Comparison of ENCODE assay signal across 8 cellular contexts in genomic region chr17:28897769-28898259, GRCh38. TPM values are rescaled to one million over a fixed set of nuclear protein-coding genes. Genes with fewer than 3 reads are reported as not detected.
DNase-seq lines count a peak whose midpoint lies in the region; ATAC-seq and TF ChIP-seq lines count a peak whose summit lies in the region.

No MANE protein-coding gene starts in this region.

- peak overlapping the region; percentile 60 to 97 (median 86) for H3K27ac ChIP-seq in heart left ventricle

- CTCF ChIA-PET in activated B cell treated with CpG ODN at 0.5 μM for 24 hours (lab: Charles Lee) = interaction anchor here (0.6 to 10.4 kb wide), 8 partner anchors 9 to 171 kb away, joined by 3 to 90 read pairs (median 6); partner anchors contain the start of genes FAM222B and TLCD1

- TF ChIP-seq CTCF in activated B cell treated with CpG ODN at 0.5 μM for 24 hours (IDR thresholded peaks at IDR 0.05) = no peak
- TF ChIP-seq CTCF in heart left ventricle (IDR thresholded peaks at IDR 0.05) = peak in 1 of 12 donors; percentile 2

- H3K4me1 ChIP-seq in heart left ventricle (peaks cover 0 to 66% (median 30%) of the 10 kb centered on the region in 12 donors), skeletal muscle satellite cell (ENCODE audit: control insufficient read depth, insufficient read depth, low read length) (peaks cover 22% of the 10 kb centered on the region)

- peak overlapping the region; percentile 96 for H3K4me3 Mint-ChIP-seq in activated B cell treated with CpG ODN at 0.5 μM for 24 hours

- no peaks in the 10 kb centered on the region for H3K9me3 Mint-ChIP-seq in activated B cell treated with CpG ODN at 0.5 μM for 24 hours

- no peak for ATAC-seq in activated B cell treated with CpG ODN at 0.5 μM for 24 hours (ENCODE audit: low read depth)
- ATAC-seq in heart left ventricle = peak in 1 of 4 donors; percentile 10
- ATAC-seq in activated CD4-positive, CD25-positive, alpha-beta regulatory T cell treated with anti-CD3 and anti-CD28 coated beads, Interleukin-2, amount 50 U/mL, for 24 hours = no peak

- TF ChIP-seq POLR2A in heart left ventricle (IDR thresholded peaks at IDR 0.05) = peak in 1 of 2 donors; percentile 1

- H3K4me1 Mint-ChIP-seq in activated B cell treated with CpG ODN at 0.5 μM for 24 hours = peaks cover 77% of the 10 kb centered on the region

- H3K27me3 Mint-ChIP-seq in activated B cell treated with CpG ODN at 0.5 μM for 24 hours = no peaks in the 10 kb centered on the region

- peak overlapping the region; percentile 72 to 98 (median 92) for H3K4me3 ChIP-seq in heart left ventricle
- H3K4me3 ChIP-seq in skeletal muscle satellite cell (ENCODE audit: low read length) = peak overlapping the region; percentile 79

- peak overlapping the region; percentile 91 for H3K4me2 ChIP-seq in skeletal muscle satellite cell (ENCODE audit: low read length)

- intact Hi-C loops in activated B cell treated with CpG ODN at 0.5 μM for 24 hours (cut with micrococcal nuclease) (loop anchor here (1.0 kb wide), 3 partner anchors 10 to 170 kb away; partner anchors contain the start of gene NEK8), heart left ventricle (cut with DNase I) (loop anchor here in 8 of 10 donors (5.0 to 10.0 kb wide), 7 partner anchors 41 to 136 kb away; partner anchors contain the start of genes FAM222B (in 2 of the 8), ERAL1 (in 1 of the 8) and PHF12 (in 1 of the 8))

- H3K9ac ChIP-seq in skeletal muscle satellite cell (ENCODE audit: low read depth, low read length) = peak overlapping the region; percentile 75

- H3K36me3 Mint-ChIP-seq in activated B cell treated with CpG ODN at 0.5 μM for 24 hours (ENCODE audit: low read depth) = peaks cover 46% of the 10 kb centered on the region

- H3K9me3 ChIP-seq in heart left ventricle (no peaks in the 10 kb centered on the region), skeletal muscle satellite cell (replicated peaks; ENCODE audit: low read length) (no peaks in the 10 kb centered on the region)

- peak overlapping the region; percentile 86 for H3K27ac Mint-ChIP-seq in activated B cell treated with CpG ODN at 0.5 μM for 24 hours

- 8 to 40% (median 11%) methylated on average over 2 to 17 of the region's 17 CpGs for WGBS in heart left ventricle, 4 donors

- no peaks in the 10 kb centered on the region for H3K36me3 ChIP-seq in heart left ventricle
- H3K36me3 ChIP-seq in skeletal muscle satellite cell (ENCODE audit: insufficient read depth, low read length) = no peaks in the 10 kb centered on the region

- DNase-seq in NCI-H2171 treated with DMSO at 0.1 percent for 48 hours (lab: John Stamatoyannopoulos, UW) (peak; percentile 53), NCI-H2171 (lab: John Stamatoyannopoulos, UW) (no peak), activated B cell treated with CpG ODN at 0.5 μM for 24 hours (no peak), heart left ventricle (no peak), NCI-H1436 treated with DMSO at 0.1 percent for 48 hours (lab: John Stamatoyannopoulos, UW) (no peak)
- no peak for DNase-seq in activated CD4-positive, CD25-positive, alpha-beta regulatory T cell treated with anti-CD3 and anti-CD28 coated beads, Interleukin-2, amount 50 U/mL, for 72 hours

- POLR2A ChIA-PET in activated B cell treated with CpG ODN at 0.5 μM for 24 hours (lab: Charles Lee) = interaction anchor here (0.5 to 8.1 kb wide), 26 partner anchors 10 to 395 kb away, joined by 3 to 81 read pairs (median 6); partner anchors contain the start of genes ERAL1, FAM222B, NEK8 and PHF12

- H3K27me3 ChIP-seq in heart left ventricle = no peaks in the 10 kb centered on the region
- no peaks in the 10 kb centered on the region for H3K27me3 ChIP-seq in skeletal muscle satellite cell (ENCODE audit: control insufficient read depth, insufficient read depth, low read length)

RNA-seq across cellular contexts. Expression of gene FLOT2, which starts 0.3 kb away (rescaled TPM):
- 303 and 321 TPM in 2 replicates for total RNA-seq in activated B cell treated with CpG ODN at 0.5 μM for 24 hours
- total RNA-seq in heart left ventricle = 100 to 1,000 TPM in 3 of 9 donors, 10 to 100 TPM in 6; 81.1 to 139 (median 95.2) TPM
- polyA plus RNA-seq in heart left ventricle = 10 to 100 TPM; 52.7 to 68.5 TPM
- total RNA-seq in skeletal muscle satellite cell (2012; rRNA removed) = 31.9 and 32.5 TPM in 2 replicates

RNA-seq across cellular contexts. Expression of gene DHRS13, which starts 5.1 kb away (rescaled TPM):
- total RNA-seq in activated B cell treated with CpG ODN at 0.5 μM for 24 hours (32.0 and 39.6 TPM in 2 replicates), heart left ventricle (1 to 10 TPM; 2.2 to 4.8 (median 2.6) TPM)
- polyA plus RNA-seq in heart left ventricle = 1 to 10 TPM; 3.6 to 6.3 TPM
- 3.8 and 4.6 TPM in 2 replicates for total RNA-seq in skeletal muscle satellite cell (2012; rRNA removed)

RNA-seq across cellular contexts. Expression of gene ERAL1, which starts 43.0 kb away (rescaled TPM):
- 47.6 and 49.2 TPM in 2 replicates for total RNA-seq in activated B cell treated with CpG ODN at 0.5 μM for 24 hours
- total RNA-seq in heart left ventricle = 10 to 100 TPM; 28.0 to 78.2 (median 41.1) TPM
- 10 to 100 TPM; 35.5 to 63.9 TPM for polyA plus RNA-seq in heart left ventricle
- 29.7 and 38.2 TPM in 2 replicates for total RNA-seq in skeletal muscle satellite cell (2012; rRNA removed)

RNA-seq across cellular contexts. Expression of gene PHF12, which starts 53.5 kb away (rescaled TPM):
- total RNA-seq in activated B cell treated with CpG ODN at 0.5 μM for 24 hours (89.2 and 96.5 TPM in 2 replicates), heart left ventricle (10 to 100 TPM; 13.3 to 31.2 (median 21.5) TPM)
- 10 to 100 TPM in 1 of 2 donors, 1 to 10 TPM in 1; 8.2 to 10.4 TPM for polyA plus RNA-seq in heart left ventricle
- total RNA-seq in skeletal muscle satellite cell (2012; rRNA removed) = 13.3 and 27.1 TPM in 2 replicates

RNA-seq across cellular contexts. Expression of gene FAM222B, which starts 55.2 kb away (rescaled TPM):
- 15.6 and 16.0 TPM in 2 replicates for total RNA-seq in activated B cell treated with CpG ODN at 0.5 μM for 24 hours
- 10 to 100 TPM; 14.4 to 33.2 (median 16.7) TPM for total RNA-seq in heart left ventricle
- polyA plus RNA-seq in heart left ventricle = 10 to 100 TPM in 1 of 2 donors, 1 to 10 TPM in 1; 9.2 to 28.1 TPM
- total RNA-seq in skeletal muscle satellite cell (2012; rRNA removed) = 5.2 and 7.9 TPM in 2 replicates
